20 cellular contexts compared by ENCODE assay signal in the genomic region with DNA sequence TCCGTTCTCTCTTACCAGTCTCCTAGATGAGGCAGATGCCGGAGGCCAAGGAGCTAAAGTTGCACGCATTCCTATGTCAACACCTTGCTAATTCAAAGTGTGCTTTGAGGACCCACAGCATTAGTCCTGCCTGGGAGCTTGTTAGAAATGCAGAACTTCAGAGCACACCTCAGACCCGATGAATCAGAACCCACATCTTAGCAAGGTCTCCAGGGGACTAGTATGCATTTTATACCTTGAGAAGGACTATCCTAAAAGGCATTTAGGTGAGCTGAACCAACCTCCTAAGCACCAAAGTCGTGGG.
"Had no signal": no experiment of that assay in that cellular context is flagged by ENCODE, and none has a peak within 500 bp of the region (broad histone marks: within the 10 kb centered on the region; RNA-seq: fewer than 3 reads in every experiment).

No MANE protein-coding gene starts in this region.

- H3K4me1 ChIP-seq: colonic mucosa, heart left ventricle, psoas muscle, right lobe of liver, spleen, testis, transverse colon had no signal

- H3K27ac Mint-ChIP-seq: stimulated activated memory B cell treated with anti-CD40 and anti-IgM and Interleukin-4, amounts not matched to agents 10 μg/mL and 1 μg/mL and 100 μg/mL, for 72 hours; stimulated activated naive CD8-positive, alpha-beta T cell treated with anti-CD3 and anti-CD28 coated beads, Interleukin-15, Interleukin-2, amounts not matched to agents 100 ng/mL and 50 ng/mL, for 24 hours had no signal

- H3K9me3 ChIP-seq: colonic mucosa, heart left ventricle, neutrophil, psoas muscle, right lobe of liver, spleen, testis, transverse colon had no signal

- H3K36me3 ChIP-seq: colonic mucosa, heart left ventricle, neutrophil, right lobe of liver, spleen, transverse colon had no signal

- H3K27me3 ChIP-seq: colonic mucosa, right lobe of liver, testis, transverse colon had no signal

- H3K4me3 Mint-ChIP-seq: stimulated activated memory B cell treated with anti-CD40 and anti-IgM and Interleukin-4, amounts not matched to agents 10 μg/mL and 1 μg/mL and 100 μg/mL, for 72 hours; stimulated activated naive CD8-positive, alpha-beta T cell treated with anti-CD3 and anti-CD28 coated beads, Interleukin-15, Interleukin-2, amounts not matched to agents 100 ng/mL and 50 ng/mL, for 24 hours had no signal

- H3K4me1 Mint-ChIP-seq: stimulated activated memory B cell treated with anti-CD40 and anti-IgM and Interleukin-4, amounts not matched to agents 10 μg/mL and 1 μg/mL and 100 μg/mL, for 72 hours had no signal

- H3K9me3 Mint-ChIP-seq: naive thymus-derived CD4-positive, alpha-beta T cell; stimulated activated naive CD8-positive, alpha-beta T cell treated with anti-CD3 and anti-CD28 coated beads, Interleukin-15, Interleukin-2, amounts not matched to agents 100 ng/mL and 50 ng/mL, for 24 hours had no signal

- DNase-seq: colonic mucosa; effector CD4-positive, alpha-beta T cell; heart left ventricle; hippocampal formation; kidney glomerular epithelial cell; mammary epithelial cell; naive thymus-derived CD4-positive, alpha-beta T cell; psoas muscle; retina; right lobe of liver; spleen; stimulated activated CD4-positive, alpha-beta T cell treated with anti-CD3 and anti-CD28 coated beads, Interleukin-15, amount 100 ng/mL, for 24 hours; stimulated activated CD4-positive, alpha-beta T cell treated with anti-CD3 and anti-CD28 coated beads, Interleukin-1b, Interleukin-23, amount 100 ng/mL, for 48 hours; stimulated activated CD4-positive, alpha-beta T cell treated with anti-CD3 and anti-CD28 coated beads, Interleukin-4, amount 100 ng/mL, for 24 hours; testis; transverse colon had no signal

- H3K27ac ChIP-seq: colonic mucosa, heart left ventricle, neutrophil, psoas muscle, right lobe of liver, spleen, testis, transverse colon had no signal

- ATAC-seq: esophagus mucosa; heart left ventricle; naive thymus-derived CD4-positive, alpha-beta T cell; psoas muscle; right lobe of liver; stimulated activated memory B cell treated with anti-CD40 and anti-IgM and Interleukin-4, amounts not matched to agents 10 μg/mL and 1 μg/mL and 100 μg/mL, for 72 hours had no signal

- H3K36me3 Mint-ChIP-seq: naive thymus-derived CD4-positive, alpha-beta T cell; stimulated activated memory B cell treated with anti-CD40 and anti-IgM and Interleukin-4, amounts not matched to agents 10 μg/mL and 1 μg/mL and 100 μg/mL, for 72 hours had no signal

- H3K4me3 ChIP-seq: colonic mucosa, heart left ventricle, psoas muscle, right lobe of liver, spleen, testis, transverse colon had no signal
